20 cellular contexts compared by ENCODE assay signal in genomic region chr11:3753110-3753509, GRCh38.
"Had no signal": no experiment of that assay in that cellular context is flagged by ENCODE, and none has a peak within 500 bp of the region (broad histone marks: within the 10 kb centered on the region; RNA-seq: fewer than 3 reads in every experiment).

No MANE protein-coding gene starts in this region.

- H3K4me3 ChIP-seq: heart left ventricle, mucosa of descending colon, neural progenitor cell, ovary, smooth muscle cell, tibial artery, upper lobe of left lung, uterus had no signal

- H3K36me3 ChIP-seq: ovary, uterus had no signal

- DNase-seq: effector memory CD4-positive, alpha-beta T cell; heart left ventricle; hippocampal formation; kidney glomerular epithelial cell; mucosa of descending colon; nucleus accumbens; ovary; right cardiac atrium; stimulated activated CD4-positive, alpha-beta T cell treated with anti-CD3 and anti-CD28 coated beads, Interleukin-2, amount 100 ng/mL, for 48 hours; tibial artery; upper lobe of left lung; uterus had no signal

- H3K4me1 ChIP-seq: neural progenitor cell, tibial artery, upper lobe of left lung, uterus had no signal

- H3K27ac ChIP-seq: heart left ventricle, neural progenitor cell, ovary, tibial artery, upper lobe of left lung, uterus had no signal

- FAIRE-seq: endometrium, frontal cortex, islet of Langerhans had no signal

- H3K9ac ChIP-seq: neural progenitor cell had no signal

- H3K9me3 ChIP-seq: heart left ventricle, mucosa of descending colon, ovary, tibial artery, upper lobe of left lung, uterus had no signal

- H2AFZ ChIP-seq: neural progenitor cell had no signal

- H3K27me3 ChIP-seq: heart left ventricle, neural progenitor cell, ovary, tibial artery, upper lobe of left lung, uterus had no signal

- H3K9me3 Mint-ChIP-seq: natural killer cell treated with Interleukin-12 subunit alpha and Interleukin-12 subunit beta and Interleukin-15 and Interleukin-18, amount 100 ng/mL, for 72 hours; neural progenitor cell; stimulated activated naive CD8-positive, alpha-beta T cell treated with anti-CD3 and anti-CD28 coated beads, Interleukin-15, Interleukin-2, amounts not matched to agents 100 ng/mL and 50 ng/mL, for 24 hours had no signal

- H3K4me3 Mint-ChIP-seq: natural killer cell treated with Interleukin-12 subunit alpha and Interleukin-12 subunit beta and Interleukin-15 and Interleukin-18, amount 100 ng/mL, for 72 hours; neural progenitor cell; stimulated activated naive CD8-positive, alpha-beta T cell treated with anti-CD3 and anti-CD28 coated beads, Interleukin-15, Interleukin-2, amounts not matched to agents 100 ng/mL and 50 ng/mL, for 24 hours had no signal

- ATAC-seq: esophagus mucosa; heart left ventricle; mucosa of descending colon; natural killer cell treated with Interleukin-12 subunit alpha and Interleukin-12 subunit beta and Interleukin-15 and Interleukin-18, amount 100 ng/mL, for 72 hours; right cardiac atrium had no signal

- H3K4me2 ChIP-seq: neural progenitor cell, smooth muscle cell had no signal

- H3K4me1 Mint-ChIP-seq: neural progenitor cell had no signal

- H3K27ac Mint-ChIP-seq: natural killer cell treated with Interleukin-12 subunit alpha and Interleukin-12 subunit beta and Interleukin-15 and Interleukin-18, amount 100 ng/mL, for 72 hours; neural progenitor cell; stimulated activated naive CD8-positive, alpha-beta T cell treated with anti-CD3 and anti-CD28 coated beads, Interleukin-15, Interleukin-2, amounts not matched to agents 100 ng/mL and 50 ng/mL, for 24 hours had no signal

- H3K27me3 Mint-ChIP-seq: natural killer cell treated with Interleukin-12 subunit alpha and Interleukin-12 subunit beta and Interleukin-15 and Interleukin-18, amount 100 ng/mL, for 72 hours; stimulated activated naive CD8-positive, alpha-beta T cell treated with anti-CD3 and anti-CD28 coated beads, Interleukin-15, Interleukin-2, amounts not matched to agents 100 ng/mL and 50 ng/mL, for 24 hours had no signal
